ENCODE assay signal across 1 cellular context in the genomic region with DNA sequence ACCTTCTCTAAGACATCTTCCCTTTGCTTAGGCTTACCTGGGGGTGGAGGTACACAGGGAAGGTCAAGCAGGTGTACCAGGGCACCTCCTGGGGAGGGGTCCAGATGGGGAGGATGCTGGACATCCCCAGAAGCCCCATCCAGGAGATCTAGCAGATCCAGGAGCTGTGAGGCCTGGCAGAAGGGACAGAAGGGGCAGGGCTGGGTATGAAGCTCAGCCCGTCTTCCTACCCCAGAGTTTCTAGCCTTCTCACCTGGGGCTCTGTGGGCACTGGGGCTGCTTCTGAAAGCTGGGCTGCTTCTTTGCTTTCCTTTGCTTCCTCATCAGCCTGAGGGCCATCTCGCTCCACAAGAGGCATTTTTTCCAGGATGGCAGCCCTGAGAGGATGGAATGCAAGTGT.
A peak's percentile ranks its signal among the peaks of the same experiment; 100 is the strongest.
TF ChIP-seq lines count a peak whose summit lies in the region.

No MANE protein-coding gene starts in this region.

TF ChIP-seq in HepG2, 621 proteins besides CTCF, POLR2A, EP300 and RAD21 (continued from another document):
- TF ChIP-seq, protein P1, sequence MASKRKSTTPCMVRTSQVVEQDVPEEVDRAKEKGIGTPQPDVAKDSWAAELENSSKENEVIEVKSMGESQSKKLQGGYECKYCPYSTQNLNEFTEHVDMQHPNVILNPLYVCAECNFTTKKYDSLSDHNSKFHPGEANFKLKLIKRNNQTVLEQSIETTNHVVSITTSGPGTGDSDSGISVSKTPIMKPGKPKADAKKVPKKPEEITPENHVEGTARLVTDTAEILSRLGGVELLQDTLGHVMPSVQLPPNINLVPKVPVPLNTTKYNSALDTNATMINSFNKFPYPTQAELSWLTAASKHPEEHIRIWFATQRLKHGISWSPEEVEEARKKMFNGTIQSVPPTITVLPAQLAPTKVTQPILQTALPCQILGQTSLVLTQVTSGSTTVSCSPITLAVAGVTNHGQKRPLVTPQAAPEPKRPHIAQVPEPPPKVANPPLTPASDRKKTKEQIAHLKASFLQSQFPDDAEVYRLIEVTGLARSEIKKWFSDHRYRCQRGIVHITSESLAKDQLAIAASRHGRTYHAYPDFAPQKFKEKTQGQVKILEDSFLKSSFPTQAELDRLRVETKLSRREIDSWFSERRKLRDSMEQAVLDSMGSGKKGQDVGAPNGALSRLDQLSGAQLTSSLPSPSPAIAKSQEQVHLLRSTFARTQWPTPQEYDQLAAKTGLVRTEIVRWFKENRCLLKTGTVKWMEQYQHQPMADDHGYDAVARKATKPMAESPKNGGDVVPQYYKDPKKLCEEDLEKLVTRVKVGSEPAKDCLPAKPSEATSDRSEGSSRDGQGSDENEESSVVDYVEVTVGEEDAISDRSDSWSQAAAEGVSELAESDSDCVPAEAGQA (IDR thresholded peaks at IDR 0.05; ENCODE audit: low read depth), result no peak
- TF ChIP-seq, protein P1 (CRISPR knock-in tag; IDR thresholded peaks at IDR 0.05; ENCODE audit: borderline replicate concordance), result no peak
- TF ChIP-seq ZNF33B (CRISPR knock-in tag; IDR thresholded peaks at IDR 0.05) (no peak), TBX2 (CRISPR knock-in tag; IDR thresholded peaks at IDR 0.05; ENCODE audit: borderline replicate concordance) (no peak), REL (CRISPR knock-in tag; conservative IDR thresholded peaks at IDR 0.05) (0 out of 2 replicates have a peak, but pooled peaks have one; percentile 4)
